Comparison of ENCODE assay signal across 22 cellular contexts in genomic region chr19:49823472-49823871, GRCh38. TPM values are rescaled to one million over a fixed set of nuclear protein-coding genes. Genes with fewer than 3 reads are reported as not detected.
DNase-seq lines count a peak whose midpoint lies in the region; ATAC-seq and TF ChIP-seq lines count a peak whose summit lies in the region.
"Had no signal": no experiment of that assay in that cellular context is flagged by ENCODE, and none has a peak within 500 bp of the region (broad histone marks: within the 10 kb centered on the region; RNA-seq: fewer than 3 reads in every experiment).

No MANE protein-coding gene starts in this region.

- H3K36me3 ChIP-seq in Peyer's patch (peaks cover 0 to 34% (median 0%) of the 10 kb centered on the region in 3 donors), WERI-Rb-1 (peaks cover 50% of the 10 kb centered on the region), tibial nerve (peaks cover 0 to 65% (median 0%) of the 10 kb centered on the region in 3 donors)

- DNase-seq in NCI-H2171 treated with DMSO at 0.1 percent for 48 hours (lab: John Stamatoyannopoulos, UW) (peak; percentile 60), NCI-H2171 (lab: John Stamatoyannopoulos, UW) (no peak), NCI-H2107 treated with DMSO at 0.1 percent for 48 hours (lab: John Stamatoyannopoulos, UW; ENCODE audit: unreplicated experiment) (peak; percentile 97), Peyer's patch (peak in 2 of 3 donors; percentile 32 to 61), WERI-Rb-1 (no peak), tibial nerve (ENCODE audit: low spot score in 2 of 2) (no peak)
- no peak for DNase-seq in activated CD8-positive, alpha-beta T cell treated with anti-CD3 and anti-CD28 coated beads for 36 hours
- DNase-seq in activated naive CD4-positive, alpha-beta T cell treated with anti-CD3 and anti-CD28 coated beads, Interleukin-2, amount 50 U/mL, for 16 hours: no peak
- DNase-seq: activated CD4-positive, alpha-beta T cell treated with anti-CD3 and anti-CD28 coated beads for 48 hours; activated gamma-delta T cell; esophagus squamous epithelium; MG63; NCI-H82; stimulated activated CD4-positive, alpha-beta T cell treated with anti-CD3 and anti-CD28 coated beads, Interleukin-15, amount 100 ng/mL, for 24 hours; SW 1271 had no signal

- CTCF ChIA-PET in activated CD8-positive, alpha-beta T cell treated with anti-CD3 and anti-CD28 coated beads for 36 hours (lab: Charles Lee): no interaction called here

- H3K27ac ChIP-seq in Peyer's patch (no peak overlapping the region), WERI-Rb-1 (no peak overlapping the region), tibial nerve (no peak overlapping the region)
- H3K27ac ChIP-seq: BLaER1, esophagus squamous epithelium, neutrophil, thoracic aorta had no signal

- H3K4me3 ChIP-seq in Peyer's patch: no peak overlapping the region
- H3K4me3 ChIP-seq in WERI-Rb-1 (ENCODE audit: low read depth, low read length): no peak overlapping the region
- H3K4me3 ChIP-seq in tibial nerve: no peak overlapping the region
- H3K4me3 ChIP-seq: BLaER1, esophagus squamous epithelium, GM23338, MG63, thoracic aorta had no signal

- intact Hi-C loops in activated CD8-positive, alpha-beta T cell treated with anti-CD3 and anti-CD28 coated beads for 36 hours (cut with micrococcal nuclease): no loop called here

- peaks cover 6% of the 10 kb centered on the region for H3K36me3 Mint-ChIP-seq in activated CD8-positive, alpha-beta T cell treated with anti-CD3 and anti-CD28 coated beads for 36 hours (ENCODE audit: low read depth)

- peaks cover 0 to 15% (median 0%) of the 10 kb centered on the region in 4 donors for H3K4me1 ChIP-seq in Peyer's patch
- H3K4me1 ChIP-seq in tibial nerve: peaks cover 0 to 17% (median 8%) of the 10 kb centered on the region in 4 donors

- no peak for TF ChIP-seq EP300 in tibial nerve (IDR thresholded peaks at IDR 0.05)

- H3K4me1 Mint-ChIP-seq in activated CD8-positive, alpha-beta T cell treated with anti-CD3 and anti-CD28 coated beads for 36 hours (ENCODE audit: low read depth): peaks cover 11% of the 10 kb centered on the region

- 90 to 93% methylated on average over 12 of the region's 12 CpGs for WGBS in tibial nerve, 2 donors

- H3K27ac Mint-ChIP-seq in activated CD8-positive, alpha-beta T cell treated with anti-CD3 and anti-CD28 coated beads for 36 hours: no peak overlapping the region
- H3K27ac Mint-ChIP-seq: GM23338; stimulated activated effector memory CD8-positive, alpha-beta T cell treated with anti-CD3 and anti-CD28 coated beads, Interleukin-12 subunit alpha, Interleukin-12 subunit beta, amount 100 ng/mL, for 72 hours had no signal

- no peaks in the 10 kb centered on the region for H3K9me3 ChIP-seq in Peyer's patch
- no peaks in the 10 kb centered on the region for H3K9me3 ChIP-seq in WERI-Rb-1 (ENCODE audit: severe bottlenecking)
- H3K9me3 ChIP-seq in tibial nerve: no peaks in the 10 kb centered on the region
- H3K9me3 ChIP-seq: BLaER1, esophagus squamous epithelium, MG63, neutrophil, thoracic aorta had no signal

- H3K4me3 Mint-ChIP-seq in activated CD8-positive, alpha-beta T cell treated with anti-CD3 and anti-CD28 coated beads for 36 hours: no peak overlapping the region
- H3K4me3 Mint-ChIP-seq: central memory CD8-positive, alpha-beta T cell; GM23338; stimulated activated effector memory CD8-positive, alpha-beta T cell treated with anti-CD3 and anti-CD28 coated beads, Interleukin-12 subunit alpha, Interleukin-12 subunit beta, amount 100 ng/mL, for 72 hours had no signal

- H3K27me3 ChIP-seq in Peyer's patch: no peaks in the 10 kb centered on the region
- H3K27me3 ChIP-seq in WERI-Rb-1 (ENCODE audit: insufficient read depth, low read depth, severe bottlenecking): no peaks in the 10 kb centered on the region
- H3K27me3 ChIP-seq in tibial nerve: no peaks in the 10 kb centered on the region
- H3K27me3 ChIP-seq: BLaER1, esophagus squamous epithelium, MG63, neutrophil had no signal

- TF ChIP-seq POLR2A in Peyer's patch (IDR thresholded peaks at IDR 0.05) (no peak), tibial nerve (IDR thresholded peaks at IDR 0.05) (no peak)

- POLR2A ChIA-PET in activated CD8-positive, alpha-beta T cell treated with anti-CD3 and anti-CD28 coated beads for 36 hours (lab: Charles Lee): interaction anchor here (0.8 kb wide), 1 partner anchor 10 kb away, joined by 4 read pairs; the partner anchor contains the start of gene FUZ

- TF ChIP-seq CTCF in Peyer's patch (IDR thresholded peaks at IDR 0.05) (no peak), WERI-Rb-1 (IDR thresholded peaks at IDR 0.05; ENCODE audit: low read depth, low read length) (no peak), tibial nerve (IDR thresholded peaks at IDR 0.05) (no peak)
- no peak for TF ChIP-seq CTCF in activated CD8-positive, alpha-beta T cell treated with anti-CD3 and anti-CD28 coated beads for 36 hours (IDR thresholded peaks at IDR 0.05)

- ATAC-seq in activated CD8-positive, alpha-beta T cell treated with anti-CD3 and anti-CD28 coated beads for 36 hours: no peak
- ATAC-seq: GM23338; HepG2; stimulated activated effector memory CD8-positive, alpha-beta T cell treated with anti-CD3 and anti-CD28 coated beads, Interleukin-12 subunit alpha, Interleukin-12 subunit beta, amount 100 ng/mL, for 72 hours had no signal

- H3K9me3 Mint-ChIP-seq in activated CD8-positive, alpha-beta T cell treated with anti-CD3 and anti-CD28 coated beads for 36 hours: no peaks in the 10 kb centered on the region
- H3K9me3 Mint-ChIP-seq: central memory CD8-positive, alpha-beta T cell; GM23338; stimulated activated effector memory CD8-positive, alpha-beta T cell treated with anti-CD3 and anti-CD28 coated beads, Interleukin-12 subunit alpha, Interleukin-12 subunit beta, amount 100 ng/mL, for 72 hours had no signal

- H3K27me3 Mint-ChIP-seq in activated CD8-positive, alpha-beta T cell treated with anti-CD3 and anti-CD28 coated beads for 36 hours: no peaks in the 10 kb centered on the region
- H3K27me3 Mint-ChIP-seq: central memory CD8-positive, alpha-beta T cell had no signal

RNA-seq across cellular contexts. Expression of gene MED25, which starts 5.4 kb away (rescaled TPM):
- total RNA-seq in Peyer's patch (10 to 100 TPM; 29.7 to 57.7 (median 41.8) TPM), tibial nerve (10 to 100 TPM; 26.2 to 54.0 (median 29.4) TPM)
- total RNA-seq in activated CD8-positive, alpha-beta T cell treated with anti-CD3 and anti-CD28 coated beads for 36 hours: 10 to 100 TPM; 35.7 to 38.7 TPM

RNA-seq across cellular contexts. Expression of gene FUZ, which starts 10.4 kb away (rescaled TPM):
- total RNA-seq in Peyer's patch: 10 to 100 TPM in 3 of 4 donors, 1 to 10 TPM in 1; 4.1 to 13.8 (median 12.3) TPM
- 10 to 100 TPM; 23.5 to 24.1 TPM for total RNA-seq in activated CD8-positive, alpha-beta T cell treated with anti-CD3 and anti-CD28 coated beads for 36 hours
- total RNA-seq in tibial nerve: 10 to 100 TPM; 19.0 to 31.7 (median 26.8) TPM
- total RNA-seq: HepG2 had no signal

RNA-seq across cellular contexts. Expression of gene PTOV1, which starts 27.5 kb away (rescaled TPM):
- 100 to 1,000 TPM in 2 of 4 donors, 10 to 100 TPM in 2; 80.0 to 153 (median 95.9) TPM for total RNA-seq in Peyer's patch
- total RNA-seq in activated CD8-positive, alpha-beta T cell treated with anti-CD3 and anti-CD28 coated beads for 36 hours: 10 to 100 TPM; 87.4 to 88.5 TPM
- 100 to 1,000 TPM in 2 of 4 donors, 10 to 100 TPM in 2; 75.6 to 113 (median 91.9) TPM for total RNA-seq in tibial nerve

RNA-seq across cellular contexts. Expression of gene PNKP, which starts 43.9 kb away (rescaled TPM):
- total RNA-seq in Peyer's patch: 100 to 1,000 TPM in 3 of 4 donors, 10 to 100 TPM in 1; 58.7 to 235 (median 118) TPM
- total RNA-seq in activated CD8-positive, alpha-beta T cell treated with anti-CD3 and anti-CD28 coated beads for 36 hours: 10 to 100 TPM; 58.8 to 65.9 TPM
- total RNA-seq in tibial nerve: 100 to 1,000 TPM in 1 of 4 donors, 10 to 100 TPM in 3; 52.7 to 158 (median 79.5) TPM

RNA-seq across cellular contexts. Expression of gene AKT1S1, which starts 53.7 kb away (rescaled TPM):
- total RNA-seq in Peyer's patch: 10 to 100 TPM; 17.2 to 30.5 (median 23.3) TPM
- 10 to 100 TPM; 17.5 to 19.5 TPM for total RNA-seq in activated CD8-positive, alpha-beta T cell treated with anti-CD3 and anti-CD28 coated beads for 36 hours
- 10 to 100 TPM; 20.6 to 27.4 (median 25.4) TPM for total RNA-seq in tibial nerve

Comparison
In these comparisons a context has a peak if more than half of its experiments do, and no peak if none do; other contexts are left out.
1. DNase-seq: peak in NCI-H2171 treated with DMSO at 0.1 percent for 48 hours (single experiment), NCI-H2107 treated with DMSO at 0.1 percent for 48 hours (single experiment) and Peyer's patch (2 of 3); none in NCI-H2171 (single experiment), activated CD8-positive, alpha-beta T cell treated with anti-CD3 and anti-CD28 coated beads for 36 hours (single experiment), WERI-Rb-1 (single experiment), activated naive CD4-positive, alpha-beta T cell treated with anti-CD3 and anti-CD28 coated beads, Interleukin-2, amount 50 U/mL, for 16 hours (single experiment) and tibial nerve (0 of 2).